Comparison of ENCODE assay signal across 19 cellular contexts in genomic region chr1:47347735-47348134, GRCh38.
"Had no signal": no experiment of that assay in that cellular context is flagged by ENCODE, and none has a peak within 500 bp of the region (broad histone marks: within the 10 kb centered on the region; RNA-seq: fewer than 3 reads in every experiment).

No MANE protein-coding gene starts in this region.

- H3K9me3 Mint-ChIP-seq: natural killer cell; neural progenitor cell; stimulated activated naive CD8-positive, alpha-beta T cell treated with anti-CD3 and anti-CD28 coated beads, Interleukin-15, amount 100 ng/mL, for 72 hours had no signal

- DNase-seq: dorsolateral prefrontal cortex; effector CD4-positive, alpha-beta T cell; head of caudate nucleus; left ventricle myocardium superior; lower lobe of right lung; natural killer cell; right lobe of liver; small intestine; stimulated activated CD4-positive, alpha-beta T cell treated with anti-CD3 and anti-CD28 coated beads, Interleukin-15, amount 100 ng/mL, for 24 hours; stimulated activated CD4-positive, alpha-beta T cell treated with anti-CD3 and anti-CD28 coated beads, Interleukin-2, amount 100 ng/mL, for 48 hours; stimulated activated naive CD4-positive, alpha-beta T cell; stimulated activated naive CD8-positive, alpha-beta T cell treated with anti-CD3 and anti-CD28 coated beads, Interleukin-15, amount 100 ng/mL, for 72 hours; transverse colon; upper lobe of right lung; uterus had no signal

- H3K4me3 Mint-ChIP-seq: natural killer cell; neural progenitor cell; stimulated activated naive CD8-positive, alpha-beta T cell treated with anti-CD3 and anti-CD28 coated beads, Interleukin-15, amount 100 ng/mL, for 72 hours had no signal

- H3K36me3 Mint-ChIP-seq: natural killer cell had no signal

- H3K9me3 ChIP-seq: lower lobe of right lung, right lobe of liver, suprapubic skin, transverse colon, upper lobe of right lung, uterus had no signal

- H3K27me3 ChIP-seq: dorsolateral prefrontal cortex, neural progenitor cell, right lobe of liver, suprapubic skin, transverse colon, upper lobe of right lung, uterus had no signal

- H3K27ac Mint-ChIP-seq: natural killer cell had no signal

- H3K4me1 Mint-ChIP-seq: neural progenitor cell had no signal

- H3K27ac ChIP-seq: dorsolateral prefrontal cortex, lower lobe of right lung, neural progenitor cell, parathyroid adenoma, right lobe of liver, suprapubic skin, transverse colon, upper lobe of right lung, uterus had no signal

- H3K4me3 ChIP-seq: dorsolateral prefrontal cortex, lower lobe of right lung, neural progenitor cell, right lobe of liver, suprapubic skin, transverse colon, upper lobe of right lung, uterus had no signal

- ATAC-seq: left ventricle myocardium superior; lower lobe of right lung; natural killer cell; stimulated activated naive CD8-positive, alpha-beta T cell treated with anti-CD3 and anti-CD28 coated beads, Interleukin-15, amount 100 ng/mL, for 72 hours; upper lobe of right lung had no signal

- H3K4me1 ChIP-seq: lower lobe of right lung, neural progenitor cell, parathyroid adenoma, upper lobe of right lung, uterus had no signal

- H3K36me3 ChIP-seq: neural progenitor cell, upper lobe of right lung, uterus had no signal

- H3K27me3 Mint-ChIP-seq: progenitor cell of endocrine pancreas; stimulated activated naive CD8-positive, alpha-beta T cell treated with anti-CD3 and anti-CD28 coated beads, Interleukin-15, amount 100 ng/mL, for 72 hours had no signal
